ENCODE assay signal across 18 cellular contexts in genomic region chr11:16956538-16957153, GRCh38. TPM values are rescaled to one million over a fixed set of nuclear protein-coding genes. Genes with fewer than 3 reads are reported as not detected.
DNase-seq lines count a peak whose midpoint lies in the region; ATAC-seq and TF ChIP-seq lines count a peak whose summit lies in the region.
"Had no signal": no experiment of that assay in that cellular context is flagged by ENCODE, and none has a peak within 500 bp of the region (broad histone marks: within the 10 kb centered on the region; RNA-seq: fewer than 3 reads in every experiment).

No MANE protein-coding gene starts in this region.

- H3K27me3 Mint-ChIP-seq in type B pancreatic cell, result no peaks in the 10 kb centered on the region
- H3K27me3 Mint-ChIP-seq: activated B cell treated with CpG ODN at 0.5 μM for 24 hours; stimulated activated naive CD8-positive, alpha-beta T cell treated with anti-CD3 and anti-CD28 coated beads, Interleukin-15, Interleukin-2, amounts not matched to agents 100 ng/mL and 50 ng/mL, for 24 hours had no signal

- H3K27ac ChIP-seq in WERI-Rb-1, result no peak overlapping the region
- H3K27ac ChIP-seq in uterus, result no peak overlapping the region
- H3K27ac ChIP-seq: adrenal gland had no signal

- no peaks in the 10 kb centered on the region for H3K9me3 ChIP-seq in WERI-Rb-1 (ENCODE audit: severe bottlenecking)
- H3K9me3 ChIP-seq in uterus, result no peaks in the 10 kb centered on the region
- H3K9me3 ChIP-seq: adrenal gland had no signal

- H3K36me3 ChIP-seq in WERI-Rb-1 (no peaks in the 10 kb centered on the region), uterus (no peaks in the 10 kb centered on the region)
- H3K36me3 ChIP-seq: adrenal gland had no signal

- no peak for ATAC-seq in GM21515 (IDR thresholded peaks at IDR 0.05; ENCODE audit: unreplicated experiment)
- ATAC-seq in GM18870 (IDR thresholded peaks at IDR 0.05; ENCODE audit: unreplicated experiment), result no peak
- ATAC-seq: right cardiac atrium had no signal

- no peak overlapping the region for H3K4me3 ChIP-seq in WERI-Rb-1 (ENCODE audit: low read depth, low read length)
- no peak overlapping the region for H3K4me3 ChIP-seq in uterus
- H3K4me3 ChIP-seq: adrenal gland had no signal

- no peak for TF ChIP-seq CTCF in WERI-Rb-1 (IDR thresholded peaks at IDR 0.05; ENCODE audit: low read depth, low read length)
- no peak for TF ChIP-seq CTCF in type B pancreatic cell (conservative IDR thresholded peaks at IDR 0.05)
- TF ChIP-seq CTCF in uterus (IDR thresholded peaks at IDR 0.05), result no peak

- H3K4me1 Mint-ChIP-seq in type B pancreatic cell (ENCODE audit: unreplicated experiment), result peaks cover 31% of the 10 kb centered on the region
- H3K4me1 Mint-ChIP-seq: activated B cell treated with CpG ODN at 0.5 μM for 24 hours, CD14-positive monocyte had no signal

- DNase-seq in NCI-H82 (lab: John Stamatoyannopoulos, UW), result peak; percentile 57
- no peak for DNase-seq in NCI-H82 treated with DMSO at 0.1 percent for 48 hours (lab: John Stamatoyannopoulos, UW; ENCODE audit: unreplicated experiment)
- DNase-seq in WERI-Rb-1, result peak; percentile 61
- peak; percentile 74 for DNase-seq in islet precursor cell
- no peak for DNase-seq in type B pancreatic cell (ENCODE audit: extremely low spot score, unreplicated experiment)
- no peak for DNase-seq in uterus
- DNase-seq: activated B cell treated with CpG ODN at 0.5 μM for 24 hours; adrenal gland; central memory CD4-positive, alpha-beta T cell; effector CD4-positive, alpha-beta T cell; head of caudate nucleus; NCI-H2171; right cardiac atrium; SHP77 had no signal

- H3K4me1 ChIP-seq in uterus, result no peaks in the 10 kb centered on the region
- H3K4me1 ChIP-seq: adrenal gland had no signal

- H3K27ac Mint-ChIP-seq in type B pancreatic cell, result peak overlapping the region; percentile 78
- H3K27ac Mint-ChIP-seq: activated B cell treated with CpG ODN at 0.5 μM for 24 hours; stimulated activated naive CD8-positive, alpha-beta T cell treated with anti-CD3 and anti-CD28 coated beads, Interleukin-15, Interleukin-2, amounts not matched to agents 100 ng/mL and 50 ng/mL, for 24 hours had no signal

- H3K27me3 ChIP-seq in WERI-Rb-1 (ENCODE audit: insufficient read depth, low read depth, severe bottlenecking), result no peaks in the 10 kb centered on the region
- H3K27me3 ChIP-seq in uterus, result no peaks in the 10 kb centered on the region
- H3K27me3 ChIP-seq: adrenal gland had no signal

- peak overlapping the region; percentile 43 for H3K4me3 Mint-ChIP-seq in type B pancreatic cell
- H3K4me3 Mint-ChIP-seq: activated B cell treated with CpG ODN at 0.5 μM for 24 hours; CD14-positive monocyte; stimulated activated naive CD8-positive, alpha-beta T cell treated with anti-CD3 and anti-CD28 coated beads, Interleukin-15, Interleukin-2, amounts not matched to agents 100 ng/mL and 50 ng/mL, for 24 hours had no signal

- H3K9me3 Mint-ChIP-seq in type B pancreatic cell, result no peaks in the 10 kb centered on the region
- H3K9me3 Mint-ChIP-seq: activated B cell treated with CpG ODN at 0.5 μM for 24 hours; CD14-positive monocyte; stimulated activated naive CD8-positive, alpha-beta T cell treated with anti-CD3 and anti-CD28 coated beads, Interleukin-15, Interleukin-2, amounts not matched to agents 100 ng/mL and 50 ng/mL, for 24 hours had no signal

- TF ChIP-seq POLR2A in uterus (IDR thresholded peaks at IDR 0.05), result no peak

- no peaks in the 10 kb centered on the region for H3K36me3 Mint-ChIP-seq in type B pancreatic cell
- H3K36me3 Mint-ChIP-seq: CD14-positive monocyte had no signal

- intact Hi-C loops in uterus (cut with DNase I; ENCODE audit: low total_unique reads), result no loop called here

RNA-seq across cellular contexts. Expression of gene PLEKHA7, which starts 57.6 kb away (rescaled TPM):
- total RNA-seq in type B pancreatic cell (ENCODE audit: low replicate concordance) (64.7 and 177 TPM in 2 replicates), uterus (10 to 100 TPM; 13.3 to 38.2 (median 26.7) TPM)

Comparison
In these comparisons a context has a peak if more than half of its experiments do, and no peak if none do; other contexts are left out.
1. DNase-seq: peak in NCI-H82 (single experiment), WERI-Rb-1 (single experiment) and islet precursor cell (single experiment); none in NCI-H82 treated with DMSO at 0.1 percent for 48 hours (single experiment), type B pancreatic cell (single experiment) and uterus (0 of 2).